Comparison of ENCODE assay signal across 8 cellular contexts in genomic region chr2:17540813-17541513, GRCh38. TPM values are rescaled to one million over a fixed set of nuclear protein-coding genes. Genes with fewer than 3 reads are reported as not detected.
DNase-seq lines count a peak whose midpoint lies in the region; ATAC-seq and TF ChIP-seq lines count a peak whose summit lies in the region.

No MANE protein-coding gene starts in this region.

- TF ChIP-seq CTCF in GM12865 (IDR thresholded peaks at IDR 0.05; ENCODE audit: insufficient read depth, low read depth, low read length, missing control alignments) (no peak), fibroblast of villous mesenchyme (IDR thresholded peaks at IDR 0.05; ENCODE audit: insufficient read depth, low read depth, low read length) (no peak)

- H3K27ac ChIP-seq in rectal smooth muscle tissue (ENCODE audit: low read depth, low read length), result no peak overlapping the region

- H3K4me1 ChIP-seq in rectal smooth muscle tissue (ENCODE audit: control insufficient read depth, insufficient read depth, low read length), result no peaks in the 10 kb centered on the region

- DNase-seq in GM12865 (ENCODE audit: low read depth) (no peak), fibroblast of villous mesenchyme (ENCODE audit: low read depth) (no peak), NCI-H187 treated with DMSO at 0.1 percent for 48 hours (lab: John Stamatoyannopoulos, UW) (no peak), EL (no peak)

- H3K27me3 ChIP-seq in rectal smooth muscle tissue (ENCODE audit: control insufficient read depth, insufficient read depth, low read length), result no peaks in the 10 kb centered on the region

- no peaks in the 10 kb centered on the region for H3K36me3 ChIP-seq in rectal smooth muscle tissue (ENCODE audit: control insufficient read depth, insufficient read depth, low read length)

- peak; percentile 15 for ATAC-seq in SK-N-SH treated with all-trans-retinoic acid at 6 μM for 48 hours
- ATAC-seq in HG02973 (IDR thresholded peaks at IDR 0.05; ENCODE audit: unreplicated experiment), result no peak
- no peak for ATAC-seq in GM18873 (IDR thresholded peaks at IDR 0.05; ENCODE audit: low FRiP score, unreplicated experiment)

- H3K9ac ChIP-seq in rectal smooth muscle tissue (ENCODE audit: low read length), result no peak overlapping the region

- H3K4me3 ChIP-seq in GM12865 (ENCODE audit: low read depth, low read length) (peak overlapping the region; percentile 35), fibroblast of villous mesenchyme (ENCODE audit: low read depth, low read length) (peak overlapping the region; percentile 58), rectal smooth muscle tissue (ENCODE audit: low read length) (peak overlapping the region; percentile 86)

TF ChIP-seq in SK-N-SH treated with all-trans-retinoic acid at 6 μM for 48 hours, 23 proteins besides CTCF, POLR2A, EP300 and RAD21:
- TF ChIP-seq ZNF70 (CRISPR knock-in tag; IDR thresholded peaks at IDR 0.05) (no peak), GLIS3 (CRISPR knock-in tag; IDR thresholded peaks at IDR 0.05) (no peak), TSHZ2 (CRISPR knock-in tag; IDR thresholded peaks at IDR 0.05) (no peak), PPARA (CRISPR knock-in tag; IDR thresholded peaks at IDR 0.05; ENCODE audit: borderline replicate concordance) (no peak), PATZ1 (CRISPR knock-in tag; IDR thresholded peaks at IDR 0.05; ENCODE audit: borderline replicate concordance) (no peak)

RNA-seq across cellular contexts. Expression of gene VSNL1, which starts 0.5 kb away (rescaled TPM):
- 0.32 and 0.86 TPM in 2 replicates for total RNA-seq in fibroblast of villous mesenchyme

RNA-seq across cellular contexts. Expression of gene RAD51AP2, which starts 22.7 kb away (rescaled TPM):
- total RNA-seq in fibroblast of villous mesenchyme, result under 0.01 TPM in 2 replicates

Comparison
In these comparisons a context has a peak if more than half of its experiments do, and no peak if none do; other contexts are left out.
1. H3K4me3 ChIP-seq: peak in every context shown above with its lines; median percentile 86 in rectal smooth muscle tissue; 58 in fibroblast of villous mesenchyme; 35 in GM12865.